ENCODE assay signal across 8 cellular contexts in genomic region chr1:150165622-150166612, GRCh38. TPM values are rescaled to one million over a fixed set of nuclear protein-coding genes. Genes with fewer than 3 reads are reported as not detected.
A peak's percentile ranks its signal among the peaks of the same experiment; 100 is the strongest.
DNase-seq lines count a peak whose midpoint lies in the region; ATAC-seq, FAIRE-seq and TF ChIP-seq lines count a peak whose summit lies in the region.

No MANE protein-coding gene starts in this region.

- no peaks in the 10 kb centered on the region for H3K27me3 Mint-ChIP-seq in activated B cell treated with CpG ODN at 0.5 μM for 24 hours

- H3K23me2 ChIP-seq in H1 (ENCODE audit: low read depth, low read length): peaks cover 11% of the 10 kb centered on the region; the same call in 1 of the 2 replicates

- peak; percentile 28 for ATAC-seq in activated B cell treated with CpG ODN at 0.5 μM for 24 hours (ENCODE audit: low read depth)
- ATAC-seq in GM19395 (IDR thresholded peaks at IDR 0.05; ENCODE audit: unreplicated experiment): no peak
- ATAC-seq in HG02588 (IDR thresholded peaks at IDR 0.05; ENCODE audit: unreplicated experiment): no peak

- no peak overlapping the region for H3K56ac ChIP-seq in H1 (replicated peaks; ENCODE audit: insufficient read length, low read depth, low read length)

- H3K4ac ChIP-seq in H1 (replicated peaks; ENCODE audit: insufficient read length, low read depth, low read length): no peak overlapping the region

- peak; percentile 68 for FAIRE-seq in H1 (lab: Jason Lieb, UNC)

- H2AFZ ChIP-seq in H1 (ENCODE audit: low read length) (no peak overlapping the region), osteoblast (ENCODE audit: low read length) (no peak overlapping the region)

- H3K4me3 ChIP-seq in H1 (ENCODE audit: extremely low read depth in 1 of 4, insufficient read depth in 2 of 4, low read depth in 3 of 4, low read length in 4 of 4): no peak overlapping the region
- no peak overlapping the region for H3K4me3 ChIP-seq in osteoblast (ENCODE audit: insufficient read depth, low read length)

- peak overlapping the region; percentile 77 for H2BK12ac ChIP-seq in H1 (ENCODE audit: low read depth, low read length)

- DNase-seq in SIG-M5 treated with dmso at 0.1 percent for 504 hours (lab: John Stamatoyannopoulos, UW; ENCODE audit: unreplicated experiment) (peak; percentile 43), SIG-M5 (lab: John Stamatoyannopoulos, UW) (no peak), NCI-H1930 (lab: John Stamatoyannopoulos, UW) (peak; percentile 3 to 26), activated B cell treated with CpG ODN at 0.5 μM for 24 hours (peak; percentile 49), H1 (ENCODE audit: low read depth in 1 of 2, low spot score in 2 of 2) (peak in 1 of 2 experiments; percentile 84), osteoblast (ENCODE audit: insufficient read length, low spot score, missing footprints) (peak; percentile 86)

- CTCF ChIA-PET in activated B cell treated with CpG ODN at 0.5 μM for 24 hours (lab: Charles Lee): interaction anchor here (0.6 to 8.9 kb wide), 18 partner anchors 9 to 322 kb away, joined by 3 to 166 read pairs (median 4); partner anchors contain the start of gene VPS45
- CTCF ChIA-PET in H1 (lab: Charles Lee; ENCODE audit: partially characterized antibody): interaction anchor here (0.6 to 5.0 kb wide), 23 partner anchors 9 to 236 kb away, joined by 3 to 27 read pairs (median 5); partner anchors contain the start of gene PLEKHO1

- peak overlapping the region; percentile 98 for H3K27ac Mint-ChIP-seq in activated B cell treated with CpG ODN at 0.5 μM for 24 hours

- H3K79me2 ChIP-seq in H1 (ENCODE audit: control insufficient read depth in 1 of 2, insufficient read depth in 2 of 2, low read length in 2 of 2): no peaks in the 10 kb centered on the region
- no peaks in the 10 kb centered on the region for H3K79me2 ChIP-seq in osteoblast (ENCODE audit: insufficient read depth, low read length)

- H2AK5ac ChIP-seq in H1 (ENCODE audit: low read depth, low read length): no peak overlapping the region

- H3K36me3 Mint-ChIP-seq in activated B cell treated with CpG ODN at 0.5 μM for 24 hours (ENCODE audit: low read depth): no peaks in the 10 kb centered on the region

- H4K8ac ChIP-seq in H1 (ENCODE audit: extremely low read depth, insufficient read depth, low read length): no peak overlapping the region

- TF ChIP-seq CTCF in activated B cell treated with CpG ODN at 0.5 μM for 24 hours (IDR thresholded peaks at IDR 0.05): peak; percentile 23
- peak; percentile 66 to 84 (median 71) for TF ChIP-seq CTCF in H1 (IDR thresholded peaks at IDR 0.05; ENCODE audit: control extremely low read depth in 1 of 3, insufficient read depth in 1 of 3, low read depth in 1 of 3, low read length in 3 of 3)
- TF ChIP-seq CTCF in osteoblast (IDR thresholded peaks at IDR 0.05; ENCODE audit: extremely low read depth, low read depth, low read length): peak; percentile 82

- H3K27ac ChIP-seq in H1 (ENCODE audit: low read depth, low read length) (no peak overlapping the region), osteoblast (ENCODE audit: low read depth, low read length) (no peak overlapping the region)

- H3K4me2 ChIP-seq in H1 (ENCODE audit: insufficient read depth in 1 of 2, low read depth in 2 of 2, low read length in 2 of 2) (no peak overlapping the region), osteoblast (ENCODE audit: insufficient read depth, low read length) (no peak overlapping the region)

- H3K4me1 ChIP-seq in H1 (replicated peaks in 1 of 4; ENCODE audit: control insufficient read depth in 3 of 4, insufficient read depth in 4 of 4, low read length in 3 of 4) (peaks cover 12 to 30% (median 20%) of the 10 kb centered on the region in 4 experiments), osteoblast (ENCODE audit: insufficient read depth, low read length) (peaks cover 27% of the 10 kb centered on the region)

- peak overlapping the region; percentile 38; the same call in 1 of the 2 replicates for H2BK5ac ChIP-seq in H1 (ENCODE audit: low read depth, low read length)

- no peak for TF ChIP-seq POLR2A in H1 (IDR thresholded peaks at IDR 0.05; ENCODE audit: control extremely low read depth in 1 of 2, low read depth in 2 of 2, low read length in 2 of 2)

- H3K9me3 ChIP-seq in H1 (ENCODE audit: insufficient read depth in 2 of 2, low read depth in 1 of 2, low read length in 1 of 2) (no peaks in the 10 kb centered on the region), osteoblast (ENCODE audit: low read depth, low read length) (no peaks in the 10 kb centered on the region)

- H3K79me1 ChIP-seq in H1 (ENCODE audit: low read depth, low read length): no peaks in the 10 kb centered on the region

- intact Hi-C loops in activated B cell treated with CpG ODN at 0.5 μM for 24 hours (cut with micrococcal nuclease): loop anchor here (1.0 to 10.0 kb wide), 3 partner anchors 21 to 271 kb away; partner anchors contain the start of gene BOLA1

- peak overlapping the region; percentile 55 for H3K4me3 Mint-ChIP-seq in activated B cell treated with CpG ODN at 0.5 μM for 24 hours

- no peak overlapping the region for H2BK120ac ChIP-seq in H1 (replicated peaks; ENCODE audit: low read depth, low read length)

- H2BK20ac ChIP-seq in H1 (ENCODE audit: low read length): 0 out of 2 replicates have a peak overlapping the region, but pooled peaks have one; percentile 69

- no peak overlapping the region for H3K18ac ChIP-seq in H1 (ENCODE audit: extremely low read depth, low read length)

- no peak overlapping the region for H3K14ac ChIP-seq in H1 (ENCODE audit: insufficient read length)

- no peak overlapping the region for H3K23ac ChIP-seq in H1 (ENCODE audit: insufficient read length)

- H3K27me3 ChIP-seq in H1 (replicated peaks in 1 of 4; ENCODE audit: control insufficient read depth in 3 of 4, extremely low read depth in 1 of 4, insufficient read depth in 3 of 4, low read length in 3 of 4) (no peaks in the 10 kb centered on the region), osteoblast (ENCODE audit: insufficient read depth, low read length) (no peaks in the 10 kb centered on the region)

- TF ChIP-seq RAD21 in H1 (IDR thresholded peaks at IDR 0.05 in 1 of 2, conservative IDR thresholded peaks at IDR 0.05 in 1 of 2; ENCODE audit: low read depth in 2 of 2, low read length in 2 of 2): peak; percentile 74 to 82

- POLR2A ChIA-PET in activated B cell treated with CpG ODN at 0.5 μM for 24 hours (lab: Charles Lee) (interaction anchor here (0.8 to 9.3 kb wide), 12 partner anchors 9 to 279 kb away, joined by 3 to 388 read pairs (median 6); partner anchors contain the start of genes PLEKHO1, RPRD2 and VPS45), H1 (lab: Charles Lee; ENCODE audit: partially characterized antibody) (interaction anchor here (0.5 to 7.3 kb wide), 11 partner anchors 9 to 407 kb away, joined by 3 to 87 read pairs (median 4); partner anchors contain the start of gene PLEKHO1)

- no peaks in the 10 kb centered on the region for H4K20me1 ChIP-seq in H1 (replicated peaks in 1 of 2; ENCODE audit: control insufficient read depth in 1 of 2, insufficient read depth in 2 of 2, low read length in 2 of 2)
- H4K20me1 ChIP-seq in osteoblast (ENCODE audit: insufficient read depth, low read length): no peaks in the 10 kb centered on the region

- no peak overlapping the region for H3K9ac ChIP-seq in H1 (replicated peaks in 1 of 4; ENCODE audit: extremely low read depth in 1 of 4, low read depth in 3 of 4, low read length in 3 of 4)

- peak overlapping the region; percentile 93; the same call in 1 of the 2 replicates for H2BK15ac ChIP-seq in H1 (ENCODE audit: low read length)

- no peak for TF ChIP-seq EP300 in H1 (IDR thresholded peaks at IDR 0.05; ENCODE audit: borderline replicate concordance in 1 of 2, low read depth in 2 of 2, low read length in 2 of 2)

- WGBS in H1 (ENCODE audit: extremely low coverage in 1 of 2, insufficient coverage in 1 of 2, insufficient read length in 1 of 2, insufficient replicate concordance in 2 of 2, low coverage in 1 of 2, low lambda C conversion rate in 2 of 2, missing lambda C conversion rate in 1 of 2), 2 experiments: 78% methylated on average over 12 of the region's 14 CpGs; no CpG with 5 or more reads in 1 of the 2 experiments

- H3K4me1 Mint-ChIP-seq in activated B cell treated with CpG ODN at 0.5 μM for 24 hours: peaks cover 66% of the 10 kb centered on the region

- H3K36me3 ChIP-seq in H1 (ENCODE audit: control insufficient read depth in 2 of 4, insufficient read depth in 4 of 4, low read length in 3 of 4) (no peaks in the 10 kb centered on the region), osteoblast (ENCODE audit: insufficient read depth, low read length) (no peaks in the 10 kb centered on the region)

- no peak overlapping the region for H4K91ac ChIP-seq in H1 (replicated peaks; ENCODE audit: insufficient read length, low read length)

- H4K5ac ChIP-seq in H1 (ENCODE audit: insufficient read length, low read depth, low read length): no peak overlapping the region

- no peaks in the 10 kb centered on the region for H3K9me3 Mint-ChIP-seq in activated B cell treated with CpG ODN at 0.5 μM for 24 hours

TF ChIP-seq in H1, 55 proteins besides CTCF, POLR2A, EP300 and RAD21 (continues in another document):
- TF ChIP-seq EZH2 (IDR thresholded peaks at IDR 0.05; ENCODE audit: low read depth, low read length, severe bottlenecking) (no peak), SIRT6 (IDR thresholded peaks at IDR 0.05; ENCODE audit: low read length) (no peak), HDAC2 (IDR thresholded peaks at IDR 0.05; ENCODE audit: borderline replicate concordance in 1 of 2, low read depth in 2 of 2, low read length in 2 of 2) (no peak), NRF1 (IDR thresholded peaks at IDR 0.05; ENCODE audit: low read depth, low read length) (no peak), CTBP2 (IDR thresholded peaks at IDR 0.05; ENCODE audit: borderline replicate concordance, insufficient read depth, insufficient read length, low read length) (peak; percentile 39), HDAC6 (IDR thresholded peaks at IDR 0.05; ENCODE audit: low read depth, low read length) (no peak), TEAD4 (IDR thresholded peaks at IDR 0.05; ENCODE audit: low read depth, low read length) (peak; percentile 57), MAFK (IDR thresholded peaks at IDR 0.05; ENCODE audit: low read depth, low read length) (no peak), JUND (IDR thresholded peaks at IDR 0.05; ENCODE audit: low read length) (no peak), SP4 (IDR thresholded peaks at IDR 0.05; ENCODE audit: low read length) (no peak)

RNA-seq across cellular contexts. Expression of gene PLEKHO1, which starts 16.2 kb away (rescaled TPM):
- 195 and 208 TPM in 2 replicates for total RNA-seq in activated B cell treated with CpG ODN at 0.5 μM for 24 hours
- total RNA-seq in H1 (2021; fragmentation: NEBNext Ultra II Directional; extraction: Animal tissue kit (Norgen Biotek cat#: 25700)): 35.0 and 37.0 TPM in 2 replicates
- polyA plus RNA-seq in H1 (2011; rRNA removed): 23.2 and 26.0 TPM in 2 replicates
- 26.6 TPM for polyA plus RNA-seq in H1 (2011; cell fraction: cytosol; rRNA removed)
- 43.8 TPM for polyA plus RNA-seq in H1 (2011; cell fraction: nucleus; rRNA removed)
- 26.9 to 31.0 TPM (median 29.7 TPM) in 4 replicates for polyA plus RNA-seq in H1 (2012, experiment 1 of 2)
- 34.8 TPM for polyA plus RNA-seq in H1 (2012, experiment 2 of 2)
- 30.7 TPM for polyA plus RNA-seq in H1 (2013, experiment 1 of 2)
- polyA plus RNA-seq in H1 (2013, experiment 2 of 2): 30.3 TPM
- polyA minus RNA-seq in H1 (2011; rRNA and poly(A)+ RNA removed): 11.9 and 12.5 TPM in 2 replicates
- polyA minus RNA-seq in H1 (2011; cell fraction: cytosol; rRNA and poly(A)+ RNA removed): 13.4 TPM
- 19.0 TPM for polyA minus RNA-seq in H1 (2011; cell fraction: nucleus; rRNA and poly(A)+ RNA removed)
- total RNA-seq in osteoblast: 74.2 and 80.2 TPM in 2 replicates

Comparison
In these comparisons a context has a peak if more than half of its experiments do, and no peak if none do; other contexts are left out.
1. CTCF ChIP-seq: peak in every context shown above with its lines; median percentile 82 in osteoblast; 71 in H1; 23 in activated B cell treated with CpG ODN at 0.5 μM for 24 hours.